ENCODE assay signal across 10 cellular contexts in genomic region chr16:25052530-25052929, GRCh38. TPM values are rescaled to one million over a fixed set of nuclear protein-coding genes. Genes with fewer than 3 reads are reported as not detected.
A peak's percentile ranks its signal among the peaks of the same experiment; 100 is the strongest.
DNase-seq lines count a peak whose midpoint lies in the region; ATAC-seq, FAIRE-seq and TF ChIP-seq lines count a peak whose summit lies in the region.
"Had no signal": no experiment of that assay in that cellular context is flagged by ENCODE, and none has a peak within 500 bp of the region (broad histone marks: within the 10 kb centered on the region; RNA-seq: fewer than 3 reads in every experiment).

No MANE protein-coding gene starts in this region.

- CTCF ChIA-PET in CD8-positive, alpha-beta T cell (lab: Charles Lee), result interaction anchor here (1.0 to 7.3 kb wide), 3 partner anchors 8 to 75 kb away, joined by 3 to 79 read pairs (median 5); partner anchors contain the start of gene LCMT1

- H2AFZ ChIP-seq in MM.1S (ENCODE audit: low read length) (no peak overlapping the region), neural cell (ENCODE audit: low read depth, low read length) (no peak overlapping the region)

- H3K27ac ChIP-seq in CD8-positive, alpha-beta T cell (ENCODE audit: low read depth, low read length), result no peak overlapping the region
- no peak overlapping the region for H3K27ac ChIP-seq in MM.1S (ENCODE audit: low read length)
- no peak overlapping the region for H3K27ac ChIP-seq in neural cell (ENCODE audit: low read length)
- peak overlapping the region in 2 of 4 donors; percentile 45 to 60 for H3K27ac ChIP-seq in tibial nerve
- H3K27ac ChIP-seq: colonic mucosa had no signal

- POLR2A ChIA-PET in CD8-positive, alpha-beta T cell (lab: Charles Lee), result no interaction called here

- no peaks in the 10 kb centered on the region for H3K27me3 Mint-ChIP-seq in CD8-positive, alpha-beta T cell (ENCODE audit: low read depth)

- intact Hi-C loops in CD8-positive, alpha-beta T cell (cut with DNase I, micrococcal nuclease), result no loop called here

- no peak for TF ChIP-seq RAD21 in neural cell (conservative IDR thresholded peaks at IDR 0.05)

- ATAC-seq in CD8-positive, alpha-beta T cell, result no peak

- TF ChIP-seq CTCF in CD8-positive, alpha-beta T cell (IDR thresholded peaks at IDR 0.05), result no peak
- TF ChIP-seq CTCF in MM.1S (IDR thresholded peaks at IDR 0.05; ENCODE audit: low read length), result no peak
- TF ChIP-seq CTCF in bronchial epithelial cell (IDR thresholded peaks at IDR 0.05; ENCODE audit: insufficient read depth, low read length, severe bottlenecking), result no peak
- no peak for TF ChIP-seq CTCF in neural cell (IDR thresholded peaks at IDR 0.05; ENCODE audit: poor library complexity, severe bottlenecking)
- no peak for TF ChIP-seq CTCF in tibial nerve (IDR thresholded peaks at IDR 0.05)

- no peaks in the 10 kb centered on the region for H3K9me3 ChIP-seq in CD8-positive, alpha-beta T cell (ENCODE audit: low read length)
- H3K9me3 ChIP-seq in MM.1S (replicated peaks; ENCODE audit: insufficient read depth, low read length) (no peaks in the 10 kb centered on the region), neural cell (ENCODE audit: low read length) (no peaks in the 10 kb centered on the region), tibial nerve (no peaks in the 10 kb centered on the region)
- H3K9me3 ChIP-seq: colonic mucosa, vagina had no signal

- no peak for TF ChIP-seq POLR2A in tibial nerve (IDR thresholded peaks at IDR 0.05)

- H3K27ac Mint-ChIP-seq in CD8-positive, alpha-beta T cell, result peak overlapping the region; percentile 79

- H3K9me2 ChIP-seq in MM.1S (replicated peaks; ENCODE audit: insufficient read depth, low read length) (no peaks in the 10 kb centered on the region), neural cell (ENCODE audit: insufficient read depth, low read length) (no peaks in the 10 kb centered on the region)

- H3K9me3 Mint-ChIP-seq in CD8-positive, alpha-beta T cell, result no peaks in the 10 kb centered on the region

- H3K4me1 Mint-ChIP-seq in CD8-positive, alpha-beta T cell (ENCODE audit: low read depth), result peaks cover 53% of the 10 kb centered on the region

- DNase-seq in CD8-positive, alpha-beta T cell, result no peak
- DNase-seq in MM.1S (no peak), bronchial epithelial cell (ENCODE audit: low read depth) (peak; percentile 27), tibial nerve (ENCODE audit: low spot score in 2 of 2) (no peak), UCSD-AML1 (lab: John Stamatoyannopoulos, UW; ENCODE audit: unreplicated experiment) (no peak)
- DNase-seq in stimulated activated naive CD4-positive, alpha-beta T cell (lab: John Stamatoyannopoulos, UW), result no peak
- DNase-seq: colonic mucosa, foreskin melanocyte had no signal

- WGBS in tibial nerve, 2 donors, result 72 to 76% methylated on average over 4 of the region's 4 CpGs

- H3K4me1 ChIP-seq in CD8-positive, alpha-beta T cell (ENCODE audit: insufficient read depth, low read length), result peaks cover 44% of the 10 kb centered on the region
- peaks cover 30% of the 10 kb centered on the region for H3K4me1 ChIP-seq in MM.1S (ENCODE audit: low read length)
- H3K4me1 ChIP-seq in tibial nerve, result peaks cover 0 to 46% (median 23%) of the 10 kb centered on the region in 4 donors

- H4K20me1 ChIP-seq in MM.1S (ENCODE audit: insufficient read depth, low read length) (no peaks in the 10 kb centered on the region), neural cell (ENCODE audit: insufficient read depth) (no peaks in the 10 kb centered on the region)

- H3K9ac ChIP-seq in MM.1S (ENCODE audit: low read length), result no peak overlapping the region
- no peak overlapping the region for H3K9ac ChIP-seq in neural cell (ENCODE audit: low read length)

- no peaks in the 10 kb centered on the region for H3K36me3 Mint-ChIP-seq in CD8-positive, alpha-beta T cell

- H3K4me3 Mint-ChIP-seq in CD8-positive, alpha-beta T cell, result no peak overlapping the region

- no peak for FAIRE-seq in bronchial epithelial cell (lab: Jason Lieb, UNC)

- H3F3A ChIP-seq in MM.1S (ENCODE audit: insufficient read depth, low read length) (peaks cover 25% of the 10 kb centered on the region), neural cell (ENCODE audit: insufficient read depth, low read length, poor library complexity, severe bottlenecking) (no peaks in the 10 kb centered on the region)

- TF ChIP-seq EP300 in neural cell (conservative IDR thresholded peaks at IDR 0.05; ENCODE audit: poor library complexity, severe bottlenecking), result no peak
- TF ChIP-seq EP300 in tibial nerve (IDR thresholded peaks at IDR 0.05), result no peak

- H3K4me3 ChIP-seq in CD8-positive, alpha-beta T cell (ENCODE audit: low read depth, low read length), result no peak overlapping the region
- no peak overlapping the region for H3K4me3 ChIP-seq in MM.1S (ENCODE audit: low read length)
- H3K4me3 ChIP-seq in bronchial epithelial cell (ENCODE audit: low read depth, low read length), result no peak overlapping the region
- peak overlapping the region; percentile 41 for H3K4me3 ChIP-seq in neural cell (ENCODE audit: low read length)
- H3K4me3 ChIP-seq in tibial nerve, result no peak overlapping the region
- H3K4me3 ChIP-seq: colonic mucosa, vagina had no signal

- H3K4me2 ChIP-seq in MM.1S (ENCODE audit: low read depth, low read length), result peak overlapping the region; percentile 36; the same call in 1 of the 2 replicates
- H3K4me2 ChIP-seq in neural cell (ENCODE audit: low read length), result no peak overlapping the region

- H3K27me3 ChIP-seq in CD8-positive, alpha-beta T cell (ENCODE audit: insufficient read depth, low read length), result no peaks in the 10 kb centered on the region
- H3K27me3 ChIP-seq in MM.1S (replicated peaks; ENCODE audit: insufficient read depth, low read length), result 0 out of 2 replicates have a peak, but pooled peaks cover 7% of the 10 kb centered on the region
- H3K27me3 ChIP-seq in bronchial epithelial cell (ENCODE audit: control insufficient read depth, insufficient read depth, low read length), result no peaks in the 10 kb centered on the region
- H3K27me3 ChIP-seq in neural cell (ENCODE audit: insufficient read depth, low read depth, low read length), result no peaks in the 10 kb centered on the region
- no peaks in the 10 kb centered on the region for H3K27me3 ChIP-seq in tibial nerve
- H3K27me3 ChIP-seq: colonic mucosa, vagina had no signal

- no peaks in the 10 kb centered on the region for H3K36me3 ChIP-seq in CD8-positive, alpha-beta T cell (ENCODE audit: insufficient read depth, low read length)
- no peaks in the 10 kb centered on the region for H3K36me3 ChIP-seq in MM.1S (replicated peaks; ENCODE audit: insufficient read depth, low read length)
- H3K36me3 ChIP-seq in bronchial epithelial cell (ENCODE audit: control insufficient read depth, insufficient read depth, low read length), result no peaks in the 10 kb centered on the region
- no peaks in the 10 kb centered on the region for H3K36me3 ChIP-seq in neural cell (ENCODE audit: insufficient read depth, low read length)
- no peaks in the 10 kb centered on the region for H3K36me3 ChIP-seq in tibial nerve
- H3K36me3 ChIP-seq: colonic mucosa, vagina had no signal

- H3K79me2 ChIP-seq in MM.1S (ENCODE audit: low read length) (no peaks in the 10 kb centered on the region), neural cell (replicated peaks; ENCODE audit: insufficient read depth, low read length) (no peaks in the 10 kb centered on the region)

TF ChIP-seq in neural cell, 6 proteins besides CTCF, POLR2A, EP300 and RAD21:
- no peak for TF ChIP-seq TAF1 (IDR thresholded peaks at IDR 0.05; ENCODE audit: low read depth)

RNA-seq across cellular contexts. Expression of gene ARHGAP17, which starts 37.4 kb away (rescaled TPM):
- 10 to 100 TPM; 53.8 to 62.8 TPM for total RNA-seq in CD8-positive, alpha-beta T cell
- total RNA-seq in bronchial epithelial cell (3.7 and 8.1 TPM in 2 replicates), tibial nerve (10 to 100 TPM; 43.3 to 72.6 (median 56.2) TPM)
- 16.6 and 24.1 TPM in 2 replicates for polyA plus RNA-seq in neural cell
- polyA minus RNA-seq in neural cell, result 28.0 and 36.3 TPM in 2 replicates

RNA-seq across cellular contexts. Expression of gene LCMT1, which starts 59.0 kb away (rescaled TPM):
- 10 to 100 TPM; 20.9 to 28.6 TPM for total RNA-seq in CD8-positive, alpha-beta T cell
- 32.1 and 36.4 TPM in 2 replicates for total RNA-seq in bronchial epithelial cell
- 45.5 and 62.1 TPM in 2 replicates for polyA plus RNA-seq in neural cell
- polyA minus RNA-seq in neural cell, result 44.6 and 48.4 TPM in 2 replicates
- total RNA-seq in tibial nerve, result 10 to 100 TPM; 21.6 to 56.4 (median 33.8) TPM
